In genomic region chr20:3679749-3680700, GRCh38 we compare ENCODE assay signal across 12 cellular contexts. TPM values are rescaled to one million over a fixed set of nuclear protein-coding genes. Genes with fewer than 3 reads are reported as not detected.
DNase-seq lines count a peak whose midpoint lies in the region; TF ChIP-seq lines count a peak whose summit lies in the region.
"Had no signal": no experiment of that assay in that cellular context is flagged by ENCODE, and none has a peak within 500 bp of the region (broad histone marks: within the 10 kb centered on the region; RNA-seq: fewer than 3 reads in every experiment).

No MANE protein-coding gene starts in this region.

- CTCF ChIA-PET in activated CD4-positive, alpha-beta T cell treated with anti-CD3 and anti-CD28 coated beads, Interleukin-2, amount 10 ng/mL, durations not matched to agents 7 days and 5 days (lab: Charles Lee) = interaction anchor here (0.6 to 1.7 kb wide), 3 partner anchors 15 to 205 kb away, joined by 3 read pairs; no protein-coding TSS in a partner anchor

- no peak overlapping the region for H2AFZ ChIP-seq in fibroblast of lung (ENCODE audit: low read length)

- H3K36me3 Mint-ChIP-seq in nephron progenitor cell (ENCODE audit: low read depth) = no peaks in the 10 kb centered on the region
- H3K36me3 Mint-ChIP-seq in activated CD4-positive, alpha-beta T cell treated with anti-CD3 and anti-CD28 coated beads, Interleukin-2, amount 10 ng/mL, durations not matched to agents 7 days and 5 days (ENCODE audit: low read depth) = no peaks in the 10 kb centered on the region

- peaks cover 3% of the 10 kb centered on the region for H3K36me3 ChIP-seq in fibroblast of lung (ENCODE audit: control insufficient read depth, insufficient read depth, low read length)
- H3K36me3 ChIP-seq: pancreas had no signal

- peak overlapping the region; percentile 53 for H3K4me3 Mint-ChIP-seq in nephron progenitor cell
- no peak overlapping the region for H3K4me3 Mint-ChIP-seq in activated CD4-positive, alpha-beta T cell treated with anti-CD3 and anti-CD28 coated beads, Interleukin-2, amount 10 ng/mL, durations not matched to agents 7 days and 5 days

- peak overlapping the region; percentile 55 for H3K27ac ChIP-seq in fibroblast of lung (ENCODE audit: insufficient read depth, low read length)
- H3K27ac ChIP-seq: pancreas had no signal

- peak overlapping the region; percentile 48 for H3K9ac ChIP-seq in fibroblast of lung (ENCODE audit: insufficient read depth, low read length)

- H3K27me3 ChIP-seq in fibroblast of lung (ENCODE audit: control insufficient read depth, insufficient read depth, low read length) = no peaks in the 10 kb centered on the region

- peak overlapping the region; percentile 94 for H3K4me2 ChIP-seq in fibroblast of lung (ENCODE audit: extremely low read depth, insufficient read depth, low read length)

- no peak overlapping the region for H3K27ac Mint-ChIP-seq in nephron progenitor cell
- no peak overlapping the region for H3K27ac Mint-ChIP-seq in activated CD4-positive, alpha-beta T cell treated with anti-CD3 and anti-CD28 coated beads, Interleukin-2, amount 10 ng/mL, durations not matched to agents 7 days and 5 days

- no peaks in the 10 kb centered on the region for H4K20me1 ChIP-seq in fibroblast of lung (ENCODE audit: control insufficient read depth, extremely low read depth, insufficient read depth, low read length)

- DNase-seq in 8988T = peak; percentile 49
- DNase-seq in NCI-H226 = peak; percentile 76
- DNase-seq in fibroblast of lung (ENCODE audit: low read depth in 2 of 2) = peak; percentile 69 to 79
- DNase-seq in nephron progenitor cell = no peak
- DNase-seq in activated CD4-positive, alpha-beta T cell treated with anti-CD3 and anti-CD28 coated beads, Interleukin-2, amount 10 ng/mL, durations not matched to agents 7 days and 5 days = no peak
- DNase-seq in stimulated activated naive CD4-positive, alpha-beta T cell treated with Interleukin-2 at 50 U/mL for 16 hours (lab: John Stamatoyannopoulos, UW) = no peak
- no peak for DNase-seq in HuH-7.5 (ENCODE audit: low spot score)
- DNase-seq in OCI-M2 (lab: John Stamatoyannopoulos, UW; ENCODE audit: unreplicated experiment) = no peak
- DNase-seq: activated effector memory CD4-positive, alpha-beta T cell treated with anti-CD3 and anti-CD28 coated beads, Interleukin-2, amount 50 U/mL, for 16 hours; NCI-H748 treated with DMSO at 0.1 percent for 48 hours; pancreas had no signal

- POLR2A ChIA-PET in activated CD4-positive, alpha-beta T cell treated with anti-CD3 and anti-CD28 coated beads, Interleukin-2, amount 10 ng/mL, durations not matched to agents 7 days and 5 days (lab: Charles Lee) = no interaction called here

- no peak for TF ChIP-seq CTCF in fibroblast of lung (conservative IDR thresholded peaks at IDR 0.05 in 1 of 2, IDR thresholded peaks at IDR 0.05 in 1 of 2; ENCODE audit: low read depth in 1 of 2, low read length in 2 of 2)
- TF ChIP-seq CTCF in nephron progenitor cell (IDR thresholded peaks at IDR 0.05) = no peak

- H3K4me1 Mint-ChIP-seq in nephron progenitor cell = peaks cover 43% of the 10 kb centered on the region
- peaks cover 3% of the 10 kb centered on the region for H3K4me1 Mint-ChIP-seq in activated CD4-positive, alpha-beta T cell treated with anti-CD3 and anti-CD28 coated beads, Interleukin-2, amount 10 ng/mL, durations not matched to agents 7 days and 5 days

- peak overlapping the region; percentile 33 to 93 (median 66) for H3K4me3 ChIP-seq in fibroblast of lung (replicated peaks in 1 of 4; ENCODE audit: control extremely low read depth in 1 of 4, insufficient read depth in 1 of 4, low read depth in 3 of 4, low read length in 4 of 4)
- H3K4me3 ChIP-seq: pancreas had no signal

- H3K4me1 ChIP-seq in fibroblast of lung (ENCODE audit: control insufficient read depth, extremely low read depth, insufficient read depth, low read length) = peaks cover 13% of the 10 kb centered on the region

- no peaks in the 10 kb centered on the region for H3K9me3 ChIP-seq in fibroblast of lung (ENCODE audit: control insufficient read depth, insufficient read depth, low read depth, low read length)
- H3K9me3 ChIP-seq: pancreas had no signal

- H3K27me3 Mint-ChIP-seq in nephron progenitor cell (ENCODE audit: low read depth, poor library complexity) = peaks cover 61% of the 10 kb centered on the region
- H3K27me3 Mint-ChIP-seq in activated CD4-positive, alpha-beta T cell treated with anti-CD3 and anti-CD28 coated beads, Interleukin-2, amount 10 ng/mL, durations not matched to agents 7 days and 5 days = peaks cover 58% of the 10 kb centered on the region

- H3K79me2 ChIP-seq in fibroblast of lung (ENCODE audit: control insufficient read depth, insufficient read depth, low read length) = peaks cover 9% of the 10 kb centered on the region

- no peaks in the 10 kb centered on the region for H3K9me3 Mint-ChIP-seq in nephron progenitor cell
- no peaks in the 10 kb centered on the region for H3K9me3 Mint-ChIP-seq in activated CD4-positive, alpha-beta T cell treated with anti-CD3 and anti-CD28 coated beads, Interleukin-2, amount 10 ng/mL, durations not matched to agents 7 days and 5 days

RNA-seq across cellular contexts. Expression of gene ADAM33, which starts 1.8 kb away (rescaled TPM):
- total RNA-seq in fibroblast of lung = 37.2 and 67.9 TPM in 2 replicates
- polyA plus RNA-seq in fibroblast of lung = 27.9 and 29.4 TPM in 2 replicates
- polyA plus RNA-seq in fibroblast of lung (2012) = 38.2 and 39.1 TPM in 2 replicates
- polyA minus RNA-seq in fibroblast of lung (ENCODE audit: low replicate concordance) = 35.1 and 38.6 TPM in 2 replicates
- total RNA-seq in activated CD4-positive, alpha-beta T cell treated with anti-CD3 and anti-CD28 coated beads, Interleukin-2, amount 10 ng/mL, durations not matched to agents 7 days and 5 days = not detected

RNA-seq across cellular contexts. Expression of gene GFRA4, which starts 16.8 kb away (rescaled TPM):
- total RNA-seq in fibroblast of lung = not detected in 2 replicates
- not detected in 2 replicates for polyA plus RNA-seq in fibroblast of lung
- polyA plus RNA-seq in fibroblast of lung (2012) = not detected in 2 replicates
- not detected in 2 replicates for polyA minus RNA-seq in fibroblast of lung (ENCODE audit: low replicate concordance)
- total RNA-seq in activated CD4-positive, alpha-beta T cell treated with anti-CD3 and anti-CD28 coated beads, Interleukin-2, amount 10 ng/mL, durations not matched to agents 7 days and 5 days = not detected
- total RNA-seq: frontal cortex, pancreas had no signal
- polyA plus RNA-seq: pancreas had no signal

RNA-seq across cellular contexts. Expression of gene SIGLEC1, which starts 32.4 kb away (rescaled TPM):
- not detected in 2 replicates for total RNA-seq in fibroblast of lung
- polyA plus RNA-seq in fibroblast of lung = not detected in 2 replicates
- polyA plus RNA-seq in fibroblast of lung (2012) = not detected in 2 replicates
- not detected in 2 replicates for polyA minus RNA-seq in fibroblast of lung (ENCODE audit: low replicate concordance)
- total RNA-seq in activated CD4-positive, alpha-beta T cell treated with anti-CD3 and anti-CD28 coated beads, Interleukin-2, amount 10 ng/mL, durations not matched to agents 7 days and 5 days = not detected

RNA-seq across cellular contexts. Expression of gene HSPA12B, which starts 52.5 kb away (rescaled TPM):
- 0.17 and 0.77 TPM in 2 replicates for total RNA-seq in fibroblast of lung
- polyA plus RNA-seq in fibroblast of lung = 0.02 and 0.08 TPM in 2 replicates
- polyA plus RNA-seq in fibroblast of lung (2012) = 0.33 and 1.2 TPM in 2 replicates
- polyA minus RNA-seq in fibroblast of lung (ENCODE audit: low replicate concordance) = 0.27 and 0.33 TPM in 2 replicates
- not detected for total RNA-seq in activated CD4-positive, alpha-beta T cell treated with anti-CD3 and anti-CD28 coated beads, Interleukin-2, amount 10 ng/mL, durations not matched to agents 7 days and 5 days

Comparison
In these comparisons a context has a peak if more than half of its experiments do, and no peak if none do; other contexts are left out.
1. DNase-seq: peak in 8988T (single experiment), NCI-H226 (single experiment) and fibroblast of lung (2 of 2); none in nephron progenitor cell (single experiment), activated CD4-positive, alpha-beta T cell treated with anti-CD3 and anti-CD28 coated beads, Interleukin-2, amount 10 ng/mL, durations not matched to agents 7 days and 5 days (single experiment), stimulated activated naive CD4-positive, alpha-beta T cell treated with Interleukin-2 at 50 U/mL for 16 hours (single experiment), HuH-7.5 (single experiment) and OCI-M2 (single experiment).
2. RNA of gene ADAM33, which starts 1.8 kb away (total RNA-seq): 37.2 to 67.9 TPM in fibroblast of lung; not detected in activated CD4-positive, alpha-beta T cell treated with anti-CD3 and anti-CD28 coated beads, Interleukin-2, amount 10 ng/mL, durations not matched to agents 7 days and 5 days; every median in the first group is over 10 times any median in the second.